Comparison of ENCODE assay signal across 11 cellular contexts in the genomic region with DNA sequence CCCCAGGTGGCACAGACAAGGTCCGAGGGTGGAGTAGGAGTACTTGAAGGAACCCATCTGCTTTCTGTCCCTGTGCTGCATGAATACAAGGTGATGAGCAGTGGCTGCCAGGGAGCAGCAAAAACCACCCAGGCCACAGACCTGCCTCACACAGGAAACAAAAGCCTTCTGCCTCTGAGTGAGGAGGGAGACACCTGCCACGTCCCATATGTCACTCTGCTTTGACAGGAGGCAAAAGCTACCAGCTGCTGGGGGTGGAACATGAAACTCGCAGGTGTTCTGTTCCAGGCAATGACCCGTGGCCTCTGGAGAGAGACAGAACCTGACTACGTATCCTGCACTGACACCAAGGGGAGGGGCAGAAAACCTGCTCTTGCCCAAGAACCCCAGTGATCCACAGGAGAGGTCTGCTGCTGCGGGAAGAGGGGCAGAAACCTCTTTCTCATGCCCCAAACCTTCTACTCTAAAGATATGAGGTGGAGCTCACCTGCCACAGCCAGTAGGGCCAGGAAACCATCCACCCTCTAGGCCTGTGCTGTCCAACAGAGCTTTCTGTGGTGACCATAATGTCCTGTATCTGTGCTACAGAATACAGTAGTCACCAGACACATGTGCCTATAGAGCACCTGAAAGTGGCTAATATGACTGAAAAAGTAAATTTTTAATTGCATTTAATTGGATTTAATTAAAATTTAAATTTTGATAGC.
DNase-seq lines count a peak whose midpoint lies in the region; ATAC-seq and FAIRE-seq lines count a peak whose summit lies in the region.
"Had no signal": no experiment of that assay in that cellular context is flagged by ENCODE, and none has a peak within 500 bp of the region (broad histone marks: within the 10 kb centered on the region; RNA-seq: fewer than 3 reads in every experiment).

No MANE protein-coding gene starts in this region.

- H3K4me3 Mint-ChIP-seq in activated CD4-positive, alpha-beta memory T cell treated with anti-CD3 and anti-CD28 coated beads, Interleukin-2, amount 10 ng/mL, durations not matched to agents 7 days and 5 days = no peak overlapping the region
- H3K4me3 Mint-ChIP-seq: activated naive CD8-positive, alpha-beta T cell; CD4-positive, CD25-positive, alpha-beta regulatory T cell had no signal

- CTCF ChIA-PET in activated CD4-positive, alpha-beta memory T cell treated with anti-CD3 and anti-CD28 coated beads, Interleukin-2, amount 10 ng/mL, durations not matched to agents 7 days and 5 days (lab: Charles Lee) = no interaction called here

- FAIRE-seq in HTR-8/SVneo (lab: Jason Lieb, UNC) = no peak
- FAIRE-seq in frontal cortex (lab: Jason Lieb, UNC) = no peak

- H3K4me1 Mint-ChIP-seq in activated CD4-positive, alpha-beta memory T cell treated with anti-CD3 and anti-CD28 coated beads, Interleukin-2, amount 10 ng/mL, durations not matched to agents 7 days and 5 days = no peaks in the 10 kb centered on the region
- H3K4me1 Mint-ChIP-seq: CD4-positive, CD25-positive, alpha-beta regulatory T cell had no signal

- DNase-seq in COR-L47 (lab: John Stamatoyannopoulos, UW) (peak; percentile 31), NCI-H345 treated with DMSO at 0.1 percent for 48 hours (lab: John Stamatoyannopoulos, UW; ENCODE audit: unreplicated experiment) (peak; percentile 78), HTR-8/SVneo (ENCODE audit: insufficient read length, low spot score) (no peak), frontal cortex (ENCODE audit: low spot score in 2 of 2) (no peak), HT-29 (ENCODE audit: low spot score) (no peak)
- no peak for DNase-seq in activated CD4-positive, alpha-beta memory T cell treated with anti-CD3 and anti-CD28 coated beads, Interleukin-2, amount 10 ng/mL, durations not matched to agents 7 days and 5 days
- DNase-seq: MG63 had no signal

- H3K27me3 Mint-ChIP-seq in activated CD4-positive, alpha-beta memory T cell treated with anti-CD3 and anti-CD28 coated beads, Interleukin-2, amount 10 ng/mL, durations not matched to agents 7 days and 5 days = no peaks in the 10 kb centered on the region
- H3K27me3 Mint-ChIP-seq: activated naive CD8-positive, alpha-beta T cell; CD4-positive, CD25-positive, alpha-beta regulatory T cell had no signal

- H3K27ac Mint-ChIP-seq in activated CD4-positive, alpha-beta memory T cell treated with anti-CD3 and anti-CD28 coated beads, Interleukin-2, amount 10 ng/mL, durations not matched to agents 7 days and 5 days = no peak overlapping the region
- H3K27ac Mint-ChIP-seq: activated naive CD8-positive, alpha-beta T cell; CD4-positive, CD25-positive, alpha-beta regulatory T cell had no signal

- ATAC-seq in GM19395 (IDR thresholded peaks at IDR 0.05; ENCODE audit: unreplicated experiment) = peak; percentile 99
- peak; percentile 93 for ATAC-seq in HG03135 (IDR thresholded peaks at IDR 0.05; ENCODE audit: unreplicated experiment)

- POLR2A ChIA-PET in activated CD4-positive, alpha-beta memory T cell treated with anti-CD3 and anti-CD28 coated beads, Interleukin-2, amount 10 ng/mL, durations not matched to agents 7 days and 5 days (lab: Charles Lee) = no interaction called here

- H3K36me3 Mint-ChIP-seq in activated CD4-positive, alpha-beta memory T cell treated with anti-CD3 and anti-CD28 coated beads, Interleukin-2, amount 10 ng/mL, durations not matched to agents 7 days and 5 days (ENCODE audit: low read depth) = no peaks in the 10 kb centered on the region

- H3K9me3 Mint-ChIP-seq in activated CD4-positive, alpha-beta memory T cell treated with anti-CD3 and anti-CD28 coated beads, Interleukin-2, amount 10 ng/mL, durations not matched to agents 7 days and 5 days = no peaks in the 10 kb centered on the region

Comparison
In these comparisons a context has a peak if more than half of its experiments do, and no peak if none do; other contexts are left out.
1. DNase-seq: peak in COR-L47 (single experiment) and NCI-H345 treated with DMSO at 0.1 percent for 48 hours (single experiment); none in HTR-8/SVneo (single experiment), frontal cortex (0 of 2), HT-29 (single experiment) and activated CD4-positive, alpha-beta memory T cell treated with anti-CD3 and anti-CD28 coated beads, Interleukin-2, amount 10 ng/mL, durations not matched to agents 7 days and 5 days (single experiment).